Comparison of ENCODE assay signal across 8 cellular contexts in genomic region chr2:232901711-232902578, GRCh38. TPM values are rescaled to one million over a fixed set of nuclear protein-coding genes. Genes with fewer than 3 reads are reported as not detected.
DNase-seq lines count a peak whose midpoint lies in the region; ATAC-seq lines count a peak whose summit lies in the region.

No MANE protein-coding gene starts in this region.

- no peaks in the 10 kb centered on the region for H3K36me3 ChIP-seq in adipocyte (ENCODE audit: control insufficient read depth, insufficient read depth, low read length, severe bottlenecking)

- DNase-seq in AG08395 (ENCODE audit: low spot score) (peak; percentile 97), HT1080 (ENCODE audit: low read depth) (peak; percentile 96), adipocyte (ENCODE audit: low read depth) (peak; percentile 82), lung microvascular endothelial cell (ENCODE audit: low read depth in 2 of 2) (peak; percentile 86 to 96), cerebellar nuclear complex (lab: John Stamatoyannopoulos, UW) (no peak)

- H3K4me3 ChIP-seq in adipocyte (ENCODE audit: low read length): no peak overlapping the region

- H3K9ac ChIP-seq in adipocyte (ENCODE audit: low read length): no peak overlapping the region

- ATAC-seq in HG03469 (IDR thresholded peaks at IDR 0.05; ENCODE audit: unreplicated experiment) (no peak), HG03196 (IDR thresholded peaks at IDR 0.05; ENCODE audit: unreplicated experiment) (no peak), GM19324 (IDR thresholded peaks at IDR 0.05; ENCODE audit: low FRiP score, unreplicated experiment) (no peak)

- no peaks in the 10 kb centered on the region for H3K9me3 ChIP-seq in adipocyte (ENCODE audit: control insufficient read depth, low read length)

- H3K4me1 ChIP-seq in adipocyte (ENCODE audit: control insufficient read depth, insufficient read depth, low read length): peaks cover 6% of the 10 kb centered on the region

- H3K27me3 ChIP-seq in adipocyte (replicated peaks; ENCODE audit: control insufficient read depth, insufficient read depth, low read length): no peaks in the 10 kb centered on the region

RNA-seq across cellular contexts. Expression of gene SNORC, which starts 31.9 kb away (rescaled TPM):
- 0.61 and 0.84 TPM in 2 replicates for total RNA-seq in HT1080 (2014; rRNA removed; shearing (Covaris generic))
- 0.68 and 1.4 TPM in 2 replicates for polyA plus RNA-seq in HT1080 (2015; cell fraction: cytosol; rRNA removed)
- polyA plus RNA-seq in HT1080 (2015; cell fraction: nucleus; rRNA removed): 13.1 and 15.8 TPM in 2 replicates
- total RNA-seq in lung microvascular endothelial cell: under 0.01 and 0.40 TPM in 2 replicates

Comparison
In these comparisons a context has a peak if more than half of its experiments do, and no peak if none do; other contexts are left out.
1. DNase-seq: peak in AG08395 (single experiment), HT1080 (single experiment), adipocyte (single experiment) and lung microvascular endothelial cell (2 of 2); none in cerebellar nuclear complex (0 of 2).